Comparison of ENCODE assay signal across 2 cellular contexts in genomic region chr1:162187676-162188075, GRCh38.
TF ChIP-seq lines count a peak whose summit lies in the region.

No MANE protein-coding gene starts in this region.

TF ChIP-seq in HepG2, 621 proteins besides CTCF, POLR2A, EP300 and RAD21 (continued from another document):
- TF ChIP-seq FOXO4 (CRISPR knock-in tag; conservative IDR thresholded peaks at IDR 0.05) (no peak), IRF2 (CRISPR knock-in tag; IDR thresholded peaks at IDR 0.05) (no peak), KAT2B (IDR thresholded peaks at IDR 0.05; ENCODE audit: borderline replicate concordance, low read depth, low read length) (no peak)

TF ChIP-seq in K562, 482 proteins besides CTCF, POLR2A, EP300 and RAD21 (continued from another document):
- TF ChIP-seq ZNF79 (CRISPR knock-in tag; IDR thresholded peaks at IDR 0.05; ENCODE audit: low read depth): no peak
- TF ChIP-seq LEF1 (IDR thresholded peaks at IDR 0.05): no peak
- TF ChIP-seq ZNF57 (CRISPR knock-in tag; IDR thresholded peaks at IDR 0.05): no peak
- TF ChIP-seq KLF6 (CRISPR knock-in tag; IDR thresholded peaks at IDR 0.05; ENCODE audit: borderline replicate concordance): no peak
- no peak for TF ChIP-seq ZNF347 (CRISPR knock-in tag; IDR thresholded peaks at IDR 0.05; ENCODE audit: low read depth)
- TF ChIP-seq E2F8 (IDR thresholded peaks at IDR 0.05; ENCODE audit: low read depth, partially characterized antibody): no peak
- TF ChIP-seq CAMTA2 (CRISPR knock-in tag; conservative IDR thresholded peaks at IDR 0.05): no peak
- no peak for TF ChIP-seq TAF9B (IDR thresholded peaks at IDR 0.05; ENCODE audit: partially characterized antibody)
- TF ChIP-seq TAF1 (IDR thresholded peaks at IDR 0.05; ENCODE audit: control insufficient read depth, extremely low read depth, insufficient read depth, low read length, severe bottlenecking): no peak
- TF ChIP-seq PATZ1 (CRISPR knock-in tag; IDR thresholded peaks at IDR 0.05; ENCODE audit: borderline replicate concordance): no peak
- TF ChIP-seq HBP1 (CRISPR knock-in tag; IDR thresholded peaks at IDR 0.05): no peak
